Comparison of ENCODE assay signal across 20 cellular contexts in the genomic region with DNA sequence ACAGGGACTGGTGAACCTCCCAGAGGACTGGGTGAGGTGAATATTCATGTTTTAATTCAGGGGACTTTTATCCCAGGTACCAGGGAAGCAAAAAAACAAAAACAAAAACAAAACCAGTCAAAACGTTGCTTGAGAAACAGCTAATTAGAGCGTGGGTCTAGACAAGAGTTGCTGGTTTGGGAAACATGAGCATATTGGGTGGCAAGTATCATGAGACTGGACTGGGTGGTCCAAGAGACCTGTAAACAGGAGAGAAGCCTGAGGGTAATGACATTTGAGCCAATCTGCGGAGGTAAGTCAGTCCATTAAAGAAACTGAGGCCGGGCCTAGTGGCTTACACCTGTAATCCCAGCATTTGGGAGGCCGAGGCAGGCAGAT.
"Had no signal": no experiment of that assay in that cellular context is flagged by ENCODE, and none has a peak within 500 bp of the region (broad histone marks: within the 10 kb centered on the region; RNA-seq: fewer than 3 reads in every experiment).

No MANE protein-coding gene starts in this region.

- H3K4me1 ChIP-seq: left ventricle myocardium inferior, transverse colon, vagina had no signal

- H3K79me2 ChIP-seq: hepatocyte had no signal

- H2AFZ ChIP-seq: hepatocyte had no signal

- H3K4me1 Mint-ChIP-seq: activated T-helper 17 cell treated with anti-CD3 and anti-CD28 coated beads, Interleukin-2, amount 50 U/mL, for 72 hours; nephron had no signal

- H3K27ac Mint-ChIP-seq: activated naive CD4-positive, alpha-beta T cell treated with anti-CD3 and anti-CD28 coated beads for 36 hours; activated T-helper 17 cell treated with anti-CD3 and anti-CD28 coated beads, Interleukin-2, amount 50 U/mL, for 72 hours; nephron; progenitor cell of endocrine pancreas had no signal

- H3K9me3 Mint-ChIP-seq: activated naive CD4-positive, alpha-beta T cell treated with anti-CD3 and anti-CD28 coated beads for 36 hours; activated T-helper 17 cell treated with anti-CD3 and anti-CD28 coated beads, Interleukin-2, amount 50 U/mL, for 72 hours; nephron had no signal

- H3K27me3 Mint-ChIP-seq: progenitor cell of endocrine pancreas had no signal

- H3K9me3 ChIP-seq: left ventricle myocardium inferior, transverse colon, vagina had no signal

- ATAC-seq: activated T-helper 17 cell treated with anti-CD3 and anti-CD28 coated beads, Interleukin-2, amount 50 U/mL, for 72 hours; esophagus mucosa; right cardiac atrium had no signal

- H3K4me3 ChIP-seq: cardiac muscle cell, hepatocyte, left ventricle myocardium inferior, skin epidermis, transverse colon, vagina had no signal

- H3K27me3 ChIP-seq: cardiac muscle cell, hepatocyte, transverse colon, vagina had no signal

- H3K4me3 Mint-ChIP-seq: activated naive CD4-positive, alpha-beta T cell treated with anti-CD3 and anti-CD28 coated beads for 36 hours; activated T-helper 17 cell treated with anti-CD3 and anti-CD28 coated beads, Interleukin-2, amount 50 U/mL, for 72 hours; nephron had no signal

- H3K36me3 ChIP-seq: cardiac muscle cell, left ventricle myocardium inferior, transverse colon, vagina had no signal

- DNase-seq: activated CD4-positive, CD25-positive, alpha-beta regulatory T cell treated with anti-CD3 and anti-CD28 coated beads, Interleukin-2, amount 50 U/mL, for 72 hours; activated naive CD4-positive, alpha-beta T cell treated with anti-CD3 and anti-CD28 coated beads for 36 hours; activated T-cell treated with anti-CD3 and anti-CD28 coated beads for 4 hours; kidney; left ventricle myocardium inferior; nucleus accumbens; right cardiac atrium; stimulated activated CD4-positive, alpha-beta T cell treated with anti-CD3 and anti-CD28 coated beads, Interleukin-15, amount 100 ng/mL, for 24 hours; stimulated activated CD4-positive, alpha-beta T cell treated with anti-CD3 and anti-CD28 coated beads, Interleukin-4, amount 100 ng/mL, for 1 hour; stimulated activated naive CD4-positive, alpha-beta T cell treated with Interleukin-2 at 50 U/mL for 16 hours; T-helper 9 cell had no signal

- H3K27ac ChIP-seq: cardiac muscle cell, hepatocyte, left ventricle myocardium inferior, skin epidermis, transverse colon, vagina had no signal

- H3K4me2 ChIP-seq: hepatocyte had no signal
